Comparison of ENCODE assay signal across 1 cellular context in the genomic region with DNA sequence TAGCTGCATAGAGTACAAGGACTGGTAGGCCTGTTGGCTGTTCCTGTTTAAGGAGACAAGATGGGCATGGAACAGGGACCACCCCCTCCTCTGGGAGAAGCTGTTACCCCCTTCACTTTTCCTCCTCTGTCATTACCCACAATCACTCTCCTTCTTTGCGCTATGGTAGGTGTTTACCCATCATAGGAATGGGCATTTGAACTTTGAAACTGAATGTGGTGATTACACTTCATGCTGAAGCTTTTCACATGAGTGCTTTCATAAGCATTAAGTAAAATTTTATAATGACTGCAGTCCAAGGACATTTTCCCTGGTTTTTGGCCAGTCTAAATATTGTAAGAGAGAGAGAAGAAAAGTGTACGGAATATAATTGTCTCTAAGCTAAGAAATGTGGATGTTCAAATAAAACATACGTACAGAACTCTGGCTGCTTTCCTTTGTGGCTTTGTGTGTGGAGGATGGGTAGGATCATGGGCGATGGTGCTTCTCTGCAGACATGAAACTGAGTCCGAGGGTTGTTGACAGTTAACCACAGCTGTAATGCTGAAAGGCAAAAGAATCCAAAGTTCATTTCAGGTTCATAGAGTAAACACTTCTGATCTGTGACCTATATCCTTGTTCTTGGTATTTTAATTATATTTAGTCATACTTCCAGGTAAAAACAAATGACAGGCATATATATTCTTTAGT.
A peak's percentile ranks its signal among the peaks of the same experiment; 100 is the strongest.
TF ChIP-seq lines count a peak whose summit lies in the region.

No MANE protein-coding gene starts in this region.

TF ChIP-seq in HepG2, 621 proteins besides CTCF, POLR2A, EP300 and RAD21 (continued from another document and continues in another):
- TF ChIP-seq, protein P1, sequence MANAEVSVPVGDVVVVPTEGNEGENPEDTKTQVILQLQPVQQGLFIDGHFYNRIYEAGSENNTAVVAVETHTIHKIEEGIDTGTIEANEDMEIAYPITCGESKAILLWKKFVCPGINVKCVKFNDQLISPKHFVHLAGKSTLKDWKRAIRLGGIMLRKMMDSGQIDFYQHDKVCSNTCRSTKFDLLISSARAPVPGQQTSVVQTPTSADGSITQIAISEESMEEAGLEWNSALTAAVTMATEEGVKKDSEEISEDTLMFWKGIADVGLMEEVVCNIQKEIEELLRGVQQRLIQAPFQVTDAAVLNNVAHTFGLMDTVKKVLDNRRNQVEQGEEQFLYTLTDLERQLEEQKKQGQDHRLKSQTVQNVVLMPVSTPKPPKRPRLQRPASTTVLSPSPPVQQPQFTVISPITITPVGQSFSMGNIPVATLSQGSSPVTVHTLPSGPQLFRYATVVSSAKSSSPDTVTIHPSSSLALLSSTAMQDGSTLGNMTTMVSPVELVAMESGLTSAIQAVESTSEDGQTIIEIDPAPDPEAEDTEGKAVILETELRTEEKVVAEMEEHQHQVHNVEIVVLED (CRISPR knock-in tag; IDR thresholded peaks at IDR 0.05; ENCODE audit: borderline replicate concordance): no peak
- TF ChIP-seq MBD4 (IDR thresholded peaks at IDR 0.05; ENCODE audit: borderline replicate concordance, low read length): peak; percentile 69; the same call in 1 of the 2 replicates
- no peak for TF ChIP-seq KDM4B (CRISPR knock-in tag; IDR thresholded peaks at IDR 0.05)
- TF ChIP-seq, protein P2, sequence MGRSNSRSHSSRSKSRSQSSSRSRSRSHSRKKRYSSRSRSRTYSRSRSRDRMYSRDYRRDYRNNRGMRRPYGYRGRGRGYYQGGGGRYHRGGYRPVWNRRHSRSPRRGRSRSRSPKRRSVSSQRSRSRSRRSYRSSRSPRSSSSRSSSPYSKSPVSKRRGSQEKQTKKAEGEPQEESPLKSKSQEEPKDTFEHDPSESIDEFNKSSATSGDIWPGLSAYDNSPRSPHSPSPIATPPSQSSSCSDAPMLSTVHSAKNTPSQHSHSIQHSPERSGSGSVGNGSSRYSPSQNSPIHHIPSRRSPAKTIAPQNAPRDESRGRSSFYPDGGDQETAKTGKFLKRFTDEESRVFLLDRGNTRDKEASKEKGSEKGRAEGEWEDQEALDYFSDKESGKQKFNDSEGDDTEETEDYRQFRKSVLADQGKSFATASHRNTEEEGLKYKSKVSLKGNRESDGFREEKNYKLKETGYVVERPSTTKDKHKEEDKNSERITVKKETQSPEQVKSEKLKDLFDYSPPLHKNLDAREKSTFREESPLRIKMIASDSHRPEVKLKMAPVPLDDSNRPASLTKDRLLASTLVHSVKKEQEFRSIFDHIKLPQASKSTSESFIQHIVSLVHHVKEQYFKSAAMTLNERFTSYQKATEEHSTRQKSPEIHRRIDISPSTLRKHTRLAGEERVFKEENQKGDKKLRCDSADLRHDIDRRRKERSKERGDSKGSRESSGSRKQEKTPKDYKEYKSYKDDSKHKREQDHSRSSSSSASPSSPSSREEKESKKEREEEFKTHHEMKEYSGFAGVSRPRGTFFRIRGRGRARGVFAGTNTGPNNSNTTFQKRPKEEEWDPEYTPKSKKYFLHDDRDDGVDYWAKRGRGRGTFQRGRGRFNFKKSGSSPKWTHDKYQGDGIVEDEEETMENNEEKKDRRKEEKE (IDR thresholded peaks at IDR 0.05): no peak
- TF ChIP-seq ZNF430 (CRISPR knock-in tag; IDR thresholded peaks at IDR 0.05): 0 out of 2 replicates have a peak, but pooled peaks have one; percentile 16
- TF ChIP-seq, protein P3, sequence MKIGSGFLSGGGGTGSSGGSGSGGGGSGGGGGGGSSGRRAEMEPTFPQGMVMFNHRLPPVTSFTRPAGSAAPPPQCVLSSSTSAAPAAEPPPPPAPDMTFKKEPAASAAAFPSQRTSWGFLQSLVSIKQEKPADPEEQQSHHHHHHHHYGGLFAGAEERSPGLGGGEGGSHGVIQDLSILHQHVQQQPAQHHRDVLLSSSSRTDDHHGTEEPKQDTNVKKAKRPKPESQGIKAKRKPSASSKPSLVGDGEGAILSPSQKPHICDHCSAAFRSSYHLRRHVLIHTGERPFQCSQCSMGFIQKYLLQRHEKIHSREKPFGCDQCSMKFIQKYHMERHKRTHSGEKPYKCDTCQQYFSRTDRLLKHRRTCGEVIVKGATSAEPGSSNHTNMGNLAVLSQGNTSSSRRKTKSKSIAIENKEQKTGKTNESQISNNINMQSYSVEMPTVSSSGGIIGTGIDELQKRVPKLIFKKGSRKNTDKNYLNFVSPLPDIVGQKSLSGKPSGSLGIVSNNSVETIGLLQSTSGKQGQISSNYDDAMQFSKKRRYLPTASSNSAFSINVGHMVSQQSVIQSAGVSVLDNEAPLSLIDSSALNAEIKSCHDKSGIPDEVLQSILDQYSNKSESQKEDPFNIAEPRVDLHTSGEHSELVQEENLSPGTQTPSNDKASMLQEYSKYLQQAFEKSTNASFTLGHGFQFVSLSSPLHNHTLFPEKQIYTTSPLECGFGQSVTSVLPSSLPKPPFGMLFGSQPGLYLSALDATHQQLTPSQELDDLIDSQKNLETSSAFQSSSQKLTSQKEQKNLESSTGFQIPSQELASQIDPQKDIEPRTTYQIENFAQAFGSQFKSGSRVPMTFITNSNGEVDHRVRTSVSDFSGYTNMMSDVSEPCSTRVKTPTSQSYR (CRISPR knock-in tag; IDR thresholded peaks at IDR 0.05; ENCODE audit: borderline replicate concordance): peak; percentile 94
- TF ChIP-seq SOX13 (IDR thresholded peaks at IDR 0.05): peak; percentile 39; the same call in 1 of the 2 replicates
- peak in 1 of 2 experiments; percentile 88; a peak in 2 of 4 replicates for TF ChIP-seq SOX13 (CRISPR knock-in tag; conservative IDR thresholded peaks at IDR 0.05 in 1 of 2, IDR thresholded peaks at IDR 0.05 in 1 of 2)
- TF ChIP-seq SETDB1 (CRISPR knock-in tag; IDR thresholded peaks at IDR 0.05; ENCODE audit: borderline replicate concordance): no peak
- peak; percentile 53; the same call in 1 of the 2 replicates for TF ChIP-seq KDM5A (IDR thresholded peaks at IDR 0.05; ENCODE audit: borderline replicate concordance, low read length)
- TF ChIP-seq, protein P4, sequence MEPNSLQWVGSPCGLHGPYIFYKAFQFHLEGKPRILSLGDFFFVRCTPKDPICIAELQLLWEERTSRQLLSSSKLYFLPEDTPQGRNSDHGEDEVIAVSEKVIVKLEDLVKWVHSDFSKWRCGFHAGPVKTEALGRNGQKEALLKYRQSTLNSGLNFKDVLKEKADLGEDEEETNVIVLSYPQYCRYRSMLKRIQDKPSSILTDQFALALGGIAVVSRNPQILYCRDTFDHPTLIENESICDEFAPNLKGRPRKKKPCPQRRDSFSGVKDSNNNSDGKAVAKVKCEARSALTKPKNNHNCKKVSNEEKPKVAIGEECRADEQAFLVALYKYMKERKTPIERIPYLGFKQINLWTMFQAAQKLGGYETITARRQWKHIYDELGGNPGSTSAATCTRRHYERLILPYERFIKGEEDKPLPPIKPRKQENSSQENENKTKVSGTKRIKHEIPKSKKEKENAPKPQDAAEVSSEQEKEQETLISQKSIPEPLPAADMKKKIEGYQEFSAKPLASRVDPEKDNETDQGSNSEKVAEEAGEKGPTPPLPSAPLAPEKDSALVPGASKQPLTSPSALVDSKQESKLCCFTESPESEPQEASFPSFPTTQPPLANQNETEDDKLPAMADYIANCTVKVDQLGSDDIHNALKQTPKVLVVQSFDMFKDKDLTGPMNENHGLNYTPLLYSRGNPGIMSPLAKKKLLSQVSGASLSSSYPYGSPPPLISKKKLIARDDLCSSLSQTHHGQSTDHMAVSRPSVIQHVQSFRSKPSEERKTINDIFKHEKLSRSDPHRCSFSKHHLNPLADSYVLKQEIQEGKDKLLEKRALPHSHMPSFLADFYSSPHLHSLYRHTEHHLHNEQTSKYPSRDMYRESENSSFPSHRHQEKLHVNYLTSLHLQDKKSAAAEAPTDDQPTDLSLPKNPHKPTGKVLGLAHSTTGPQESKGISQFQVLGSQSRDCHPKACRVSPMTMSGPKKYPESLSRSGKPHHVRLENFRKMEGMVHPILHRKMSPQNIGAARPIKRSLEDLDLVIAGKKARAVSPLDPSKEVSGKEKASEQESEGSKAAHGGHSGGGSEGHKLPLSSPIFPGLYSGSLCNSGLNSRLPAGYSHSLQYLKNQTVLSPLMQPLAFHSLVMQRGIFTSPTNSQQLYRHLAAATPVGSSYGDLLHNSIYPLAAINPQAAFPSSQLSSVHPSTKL (CRISPR knock-in tag; IDR thresholded peaks at IDR 0.05): peak; percentile 99
- TF ChIP-seq, protein P5, sequence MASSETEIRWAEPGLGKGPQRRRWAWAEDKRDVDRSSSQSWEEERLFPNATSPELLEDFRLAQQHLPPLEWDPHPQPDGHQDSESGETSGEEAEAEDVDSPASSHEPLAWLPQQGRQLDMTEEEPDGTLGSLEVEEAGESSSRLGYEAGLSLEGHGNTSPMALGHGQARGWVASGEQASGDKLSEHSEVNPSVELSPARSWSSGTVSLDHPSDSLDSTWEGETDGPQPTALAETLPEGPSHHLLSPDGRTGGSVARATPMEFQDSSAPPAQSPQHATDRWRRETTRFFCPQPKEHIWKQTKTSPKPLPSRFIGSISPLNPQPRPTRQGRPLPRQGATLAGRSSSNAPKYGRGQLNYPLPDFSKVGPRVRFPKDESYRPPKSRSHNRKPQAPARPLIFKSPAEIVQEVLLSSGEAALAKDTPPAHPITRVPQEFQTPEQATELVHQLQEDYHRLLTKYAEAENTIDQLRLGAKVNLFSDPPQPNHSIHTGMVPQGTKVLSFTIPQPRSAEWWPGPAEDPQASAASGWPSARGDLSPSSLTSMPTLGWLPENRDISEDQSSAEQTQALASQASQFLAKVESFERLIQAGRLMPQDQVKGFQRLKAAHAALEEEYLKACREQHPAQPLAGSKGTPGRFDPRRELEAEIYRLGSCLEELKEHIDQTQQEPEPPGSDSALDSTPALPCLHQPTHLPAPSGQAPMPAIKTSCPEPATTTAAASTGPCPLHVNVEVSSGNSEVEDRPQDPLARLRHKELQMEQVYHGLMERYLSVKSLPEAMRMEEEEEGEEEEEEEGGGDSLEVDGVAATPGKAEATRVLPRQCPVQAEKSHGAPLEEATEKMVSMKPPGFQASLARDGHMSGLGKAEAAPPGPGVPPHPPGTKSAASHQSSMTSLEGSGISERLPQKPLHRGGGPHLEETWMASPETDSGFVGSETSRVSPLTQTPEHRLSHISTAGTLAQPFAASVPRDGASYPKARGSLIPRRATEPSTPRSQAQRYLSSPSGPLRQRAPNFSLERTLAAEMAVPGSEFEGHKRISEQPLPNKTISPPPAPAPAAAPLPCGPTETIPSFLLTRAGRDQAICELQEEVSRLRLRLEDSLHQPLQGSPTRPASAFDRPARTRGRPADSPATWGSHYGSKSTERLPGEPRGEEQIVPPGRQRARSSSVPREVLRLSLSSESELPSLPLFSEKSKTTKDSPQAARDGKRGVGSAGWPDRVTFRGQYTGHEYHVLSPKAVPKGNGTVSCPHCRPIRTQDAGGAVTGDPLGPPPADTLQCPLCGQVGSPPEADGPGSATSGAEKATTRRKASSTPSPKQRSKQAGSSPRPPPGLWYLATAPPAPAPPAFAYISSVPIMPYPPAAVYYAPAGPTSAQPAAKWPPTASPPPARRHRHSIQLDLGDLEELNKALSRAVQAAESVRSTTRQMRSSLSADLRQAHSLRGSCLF (CRISPR knock-in tag; IDR thresholded peaks at IDR 0.05; ENCODE audit: borderline replicate concordance): 0 out of 2 replicates have a peak, but pooled peaks have one; percentile 15
- peak; percentile 39 for TF ChIP-seq YY1 (IDR thresholded peaks at IDR 0.05; ENCODE audit: insufficient read depth, insufficient replicate concordance, low read depth, low read length)
- peak; percentile 99 for TF ChIP-seq FOXO1 (CRISPR knock-in tag; IDR thresholded peaks at IDR 0.05)
- no peak for TF ChIP-seq ZNF224 (CRISPR knock-in tag; IDR thresholded peaks at IDR 0.05)
- peak; percentile 61 for TF ChIP-seq ZNF143 (CRISPR knock-in tag; IDR thresholded peaks at IDR 0.05)
- TF ChIP-seq, protein P6, sequence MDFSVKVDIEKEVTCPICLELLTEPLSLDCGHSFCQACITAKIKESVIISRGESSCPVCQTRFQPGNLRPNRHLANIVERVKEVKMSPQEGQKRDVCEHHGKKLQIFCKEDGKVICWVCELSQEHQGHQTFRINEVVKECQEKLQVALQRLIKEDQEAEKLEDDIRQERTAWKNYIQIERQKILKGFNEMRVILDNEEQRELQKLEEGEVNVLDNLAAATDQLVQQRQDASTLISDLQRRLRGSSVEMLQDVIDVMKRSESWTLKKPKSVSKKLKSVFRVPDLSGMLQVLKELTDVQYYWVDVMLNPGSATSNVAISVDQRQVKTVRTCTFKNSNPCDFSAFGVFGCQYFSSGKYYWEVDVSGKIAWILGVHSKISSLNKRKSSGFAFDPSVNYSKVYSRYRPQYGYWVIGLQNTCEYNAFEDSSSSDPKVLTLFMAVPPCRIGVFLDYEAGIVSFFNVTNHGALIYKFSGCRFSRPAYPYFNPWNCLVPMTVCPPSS (IDR thresholded peaks at IDR 0.05): no peak
- peak; percentile 90; the same call in 1 of the 2 replicates for TF ChIP-seq ZNF792 (CRISPR knock-in tag; IDR thresholded peaks at IDR 0.05)
- no peak for TF ChIP-seq ZNF17 (CRISPR knock-in tag; IDR thresholded peaks at IDR 0.05)
- peak; percentile 76 for TF ChIP-seq KAT8 (CRISPR knock-in tag; IDR thresholded peaks at IDR 0.05)
- peak; percentile 94 for TF ChIP-seq RARA (CRISPR knock-in tag; IDR thresholded peaks at IDR 0.05)
- TF ChIP-seq TEAD3 (CRISPR knock-in tag; optimal IDR thresholded peaks at IDR 0.05; ENCODE audit: borderline replicate concordance): peak; percentile 94
- TF ChIP-seq ZFP41 (CRISPR knock-in tag; IDR thresholded peaks at IDR 0.05; ENCODE audit: borderline replicate concordance): no peak
- TF ChIP-seq, protein P7, sequence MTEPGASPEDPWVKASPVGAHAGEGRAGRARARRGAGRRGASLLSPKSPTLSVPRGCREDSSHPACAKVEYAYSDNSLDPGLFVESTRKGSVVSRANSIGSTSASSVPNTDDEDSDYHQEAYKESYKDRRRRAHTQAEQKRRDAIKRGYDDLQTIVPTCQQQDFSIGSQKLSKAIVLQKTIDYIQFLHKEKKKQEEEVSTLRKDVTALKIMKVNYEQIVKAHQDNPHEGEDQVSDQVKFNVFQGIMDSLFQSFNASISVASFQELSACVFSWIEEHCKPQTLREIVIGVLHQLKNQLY (CRISPR knock-in tag; IDR thresholded peaks at IDR 0.05): peak; percentile 73; the same call in 1 of the 2 replicates
- peak; percentile 70 for TF ChIP-seq TBL1XR1 (IDR thresholded peaks at IDR 0.05; ENCODE audit: borderline replicate concordance, low read length, partially characterized antibody)
- 0 out of 2 replicates have a peak, but pooled peaks have one; percentile 42 for TF ChIP-seq ZIK1 (CRISPR knock-in tag; IDR thresholded peaks at IDR 0.05; ENCODE audit: borderline replicate concordance, low read depth)
- TF ChIP-seq, protein P8, sequence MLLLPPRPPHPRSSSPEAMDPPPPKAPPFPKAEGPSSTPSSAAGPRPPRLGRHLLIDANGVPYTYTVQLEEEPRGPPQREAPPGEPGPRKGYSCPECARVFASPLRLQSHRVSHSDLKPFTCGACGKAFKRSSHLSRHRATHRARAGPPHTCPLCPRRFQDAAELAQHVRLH (CRISPR knock-in tag; IDR thresholded peaks at IDR 0.05; ENCODE audit: borderline replicate concordance, low read depth): peak; percentile 29; the same call in 1 of the 2 replicates
- TF ChIP-seq CREM (IDR thresholded peaks at IDR 0.05): peak; percentile 93
- TF ChIP-seq CREM (CRISPR knock-in tag; IDR thresholded peaks at IDR 0.05): no peak
- TF ChIP-seq XRCC5 (optimal IDR thresholded peaks at IDR 0.05; ENCODE audit: low read length): peak; percentile 34
- no peak for TF ChIP-seq SATB2 (CRISPR knock-in tag; IDR thresholded peaks at IDR 0.05)
- 0 out of 2 replicates have a peak, but pooled peaks have one; percentile 34 for TF ChIP-seq ATF7 (IDR thresholded peaks at IDR 0.05)
- TF ChIP-seq ATF7 (CRISPR knock-in tag; IDR thresholded peaks at IDR 0.05): no peak
- TF ChIP-seq ZNF3 (CRISPR knock-in tag; IDR thresholded peaks at IDR 0.05): peak; percentile 93
- TF ChIP-seq HMGA1 (CRISPR knock-in tag; conservative IDR thresholded peaks at IDR 0.05): no peak
- TF ChIP-seq ATF1 (CRISPR knock-in tag; IDR thresholded peaks at IDR 0.05): peak; percentile 80
- peak; percentile 38; the same call in 1 of the 2 replicates for TF ChIP-seq PHF21A (CRISPR knock-in tag; IDR thresholded peaks at IDR 0.05)
- TF ChIP-seq HOXA3 (CRISPR knock-in tag; IDR thresholded peaks at IDR 0.05): peak; percentile 81
- 0 out of 2 replicates have a peak, but pooled peaks have one; percentile 38 for TF ChIP-seq ZNF547 (CRISPR knock-in tag; IDR thresholded peaks at IDR 0.05)
- TF ChIP-seq SAP130 (CRISPR knock-in tag; IDR thresholded peaks at IDR 0.05; ENCODE audit: low read depth): peak; percentile 89
